ENCODE assay signal across 8 cellular contexts in the genomic region with DNA sequence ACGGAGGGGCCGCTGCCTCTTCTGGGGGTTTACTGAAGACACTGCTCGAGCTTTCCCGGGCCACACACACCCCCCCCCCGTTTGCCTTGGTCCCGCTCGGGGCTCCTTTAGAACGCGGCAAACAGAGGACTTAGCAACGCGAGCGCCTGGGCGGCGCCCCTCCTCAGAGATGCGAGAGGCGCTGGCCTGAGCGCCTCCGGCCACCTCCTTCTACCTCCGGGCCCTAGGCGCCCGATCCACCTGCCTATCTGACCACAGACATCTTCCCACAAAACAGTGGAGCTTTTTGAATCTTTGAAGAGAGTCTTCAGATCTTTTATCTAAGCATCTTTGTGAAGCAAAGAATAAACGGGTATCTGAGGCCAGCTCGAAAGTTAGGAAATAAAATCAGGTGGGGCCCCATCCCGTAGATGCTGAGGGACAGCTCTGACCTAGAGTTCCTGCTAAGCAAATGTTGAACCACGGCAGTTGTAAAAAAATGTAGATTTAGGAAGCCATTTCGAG. TPM values are rescaled to one million over a fixed set of nuclear protein-coding genes. Genes with fewer than 3 reads are reported as not detected.
DNase-seq lines count a peak whose midpoint lies in the region; FAIRE-seq and TF ChIP-seq lines count a peak whose summit lies in the region.

No MANE protein-coding gene starts in this region.

- H3K27ac ChIP-seq in SJCRH30, result peak overlapping the region; percentile 100
- H3K27ac ChIP-seq in small intestine (ENCODE audit: low read depth in 1 of 2, low read length in 1 of 2), result peak overlapping the region in 1 of 2 donors; percentile 78

- H3K9me3 ChIP-seq in SJCRH30 (replicated peaks) (no peaks in the 10 kb centered on the region), small intestine (ENCODE audit: control insufficient read depth, low read depth) (no peaks in the 10 kb centered on the region)

- H3K4me1 ChIP-seq in SJCRH30, result peaks cover 26% of the 10 kb centered on the region
- no peaks in the 10 kb centered on the region for H3K4me1 ChIP-seq in small intestine (ENCODE audit: control insufficient read depth in 2 of 2, insufficient read depth in 1 of 2, low read depth in 1 of 2, low read length in 1 of 2)

- H3K36me3 ChIP-seq in SJCRH30 (no peaks in the 10 kb centered on the region), small intestine (ENCODE audit: control insufficient read depth in 2 of 2, insufficient read depth in 2 of 2, low read length in 2 of 2) (no peaks in the 10 kb centered on the region)

- WGBS in small intestine, 3 donors, result 1 to 2% (median 1%) methylated on average over 26 of the region's 26 CpGs

- CTCF ChIA-PET in HEK293T (lab: Yijun Ruan, JAX), result interaction anchor here (0.7 kb wide), 1 partner anchor 250 kb away, joined by 4 read pairs; no protein-coding TSS in a partner anchor

- no peak for FAIRE-seq in small intestine (lab: Jason Lieb, UNC)

- H3K4me3 ChIP-seq in SJCRH30 (peak overlapping the region; percentile 98), small intestine (ENCODE audit: low read depth in 1 of 2, low read length in 2 of 2) (peak overlapping the region; percentile 55 to 81)

- H3K27me3 ChIP-seq in SJCRH30 (no peaks in the 10 kb centered on the region), small intestine (ENCODE audit: control insufficient read depth in 2 of 2, insufficient read depth in 2 of 2, low read length in 2 of 2) (no peaks in the 10 kb centered on the region)

- peak; percentile 53 for DNase-seq in stimulated activated CD4-positive, alpha-beta T cell treated with anti-CD3 and anti-CD28 coated beads, Interleukin-1b, Interleukin-23, amount 100 ng/mL, for 48 hours
- no peak for DNase-seq in stimulated activated CD4-positive, alpha-beta T cell treated with anti-CD3 and anti-CD28 coated beads, Interleukin-12 subunit alpha, Interleukin-12 subunit beta, amount 100 ng/mL, for 4 hours
- DNase-seq in HEK293T (ENCODE audit: extremely low spot score) (peak; percentile 86), M059J (ENCODE audit: low read depth) (peak; percentile 78), SJCRH30 (peak; percentile 89 to 90), cerebellum (ENCODE audit: low spot score) (peak; percentile 85), islet precursor cell (peak; percentile 87), small intestine (peak; percentile 49)

- POLR2A ChIA-PET in HEK293T (lab: Yijun Ruan, JAX), result interaction anchor here (1.0 to 1.5 kb wide), 2 partner anchors 9 to 379 kb away, joined by 3 read pairs; no protein-coding TSS in a partner anchor

TF ChIP-seq in HEK293T, 16 proteins besides CTCF, POLR2A, EP300 and RAD21:
- TF ChIP-seq LEF1 (IDR thresholded peaks at IDR 0.05; ENCODE audit: borderline replicate concordance) (no peak), TARDBP (IDR thresholded peaks at IDR 0.05) (no peak), L3MBTL2 (conservative IDR thresholded peaks at IDR 0.05) (peak; percentile 34), NFRKB (IDR thresholded peaks at IDR 0.05) (no peak)

RNA-seq across cellular contexts. Expression of gene TTLL7, which starts 0.4 kb away (rescaled TPM):
- total RNA-seq in M059J (2014; rRNA removed; shearing (Covaris generic)), result 5.7 and 13.4 TPM in 2 replicates
- total RNA-seq in SJCRH30 (2014; rRNA removed; shearing (Covaris generic)), result 21.7 and 25.2 TPM in 2 replicates
- total RNA-seq in cerebellum, result 117 TPM
- polyA plus RNA-seq in small intestine, result 1 to 10 TPM in 1 of 3 donors, under 1 TPM in 1, not detected in 1; 0.54 to 1.6 TPM
